ENCODE assay signal across 9 cellular contexts in the genomic region with DNA sequence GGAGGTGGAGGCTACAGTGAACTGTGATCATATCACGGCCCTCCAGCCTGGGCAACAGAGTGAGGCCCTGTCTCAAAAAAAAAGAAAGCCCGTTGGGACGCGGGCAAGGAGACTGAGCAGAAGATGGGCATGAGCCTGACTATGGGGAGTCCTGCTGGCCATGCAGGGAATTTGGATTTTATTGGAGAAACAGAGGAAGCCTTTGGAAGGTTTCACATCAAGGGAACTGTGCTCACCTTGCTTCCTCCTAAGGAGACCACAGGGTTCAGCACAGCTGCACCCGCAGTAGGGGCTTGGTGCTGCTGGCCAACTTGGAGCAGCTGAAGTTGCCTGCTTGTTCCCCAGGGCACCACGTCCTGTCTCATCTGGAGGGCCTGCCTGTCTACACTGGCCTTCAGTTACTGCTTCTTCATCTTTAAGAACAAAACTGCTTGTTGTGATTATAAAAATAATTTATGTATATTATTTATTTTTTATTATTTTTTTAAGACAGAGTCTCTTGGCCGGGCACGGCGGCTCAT. TPM values are rescaled to one million over a fixed set of nuclear protein-coding genes. Genes with fewer than 3 reads are reported as not detected.
DNase-seq lines count a peak whose midpoint lies in the region.
"Had no signal": no experiment of that assay in that cellular context is flagged by ENCODE, and none has a peak within 500 bp of the region (broad histone marks: within the 10 kb centered on the region; RNA-seq: fewer than 3 reads in every experiment).

No MANE protein-coding gene starts in this region.

- H3K36me3 ChIP-seq in HAP-1 (replicated peaks): no peaks in the 10 kb centered on the region

- no peaks in the 10 kb centered on the region for H3K9me3 Mint-ChIP-seq in activated naive CD8-positive, alpha-beta T cell treated with anti-CD3 and anti-CD28 coated beads for 36 hours

- no peak overlapping the region for H3K27ac Mint-ChIP-seq in activated naive CD8-positive, alpha-beta T cell treated with anti-CD3 and anti-CD28 coated beads for 36 hours

- no peaks in the 10 kb centered on the region for H3K27me3 ChIP-seq in HAP-1 (ENCODE audit: low read depth)

- H3K4me1 Mint-ChIP-seq in activated naive CD8-positive, alpha-beta T cell treated with anti-CD3 and anti-CD28 coated beads for 36 hours: peaks cover 8% of the 10 kb centered on the region

- DNase-seq in AG08395 (ENCODE audit: low spot score) (peak; percentile 39), HAP-1 (ENCODE audit: low spot score in 2 of 2) (no peak), myocyte (ENCODE audit: low read depth) (peak; percentile 28), NCI-H1436 (lab: John Stamatoyannopoulos, UW) (no peak), GM19240 (ENCODE audit: insufficient read length, low spot score) (no peak), NCI-H446 (lab: John Stamatoyannopoulos, UW) (no peak)
- DNase-seq in activated naive CD8-positive, alpha-beta T cell treated with anti-CD3 and anti-CD28 coated beads for 36 hours: no peak
- no peak for DNase-seq in NK-92 treated with Interleukin-12 subunit alpha and Interleukin-12 subunit beta, amount 100 ng/mL, for 24 hours (lab: John Stamatoyannopoulos, UW)
- DNase-seq: Kasumi-1 had no signal

- peaks cover 4% of the 10 kb centered on the region for H3K4me1 ChIP-seq in HAP-1

- no peaks in the 10 kb centered on the region for H3K36me3 Mint-ChIP-seq in activated naive CD8-positive, alpha-beta T cell treated with anti-CD3 and anti-CD28 coated beads for 36 hours

- in situ Hi-C loops in HAP-1 (cut with MboI; ENCODE audit: low sequenced_read_pairs): no loop called here

- peak overlapping the region; percentile 79 for H3K4me3 Mint-ChIP-seq in activated naive CD8-positive, alpha-beta T cell treated with anti-CD3 and anti-CD28 coated beads for 36 hours

- no peaks in the 10 kb centered on the region for H3K9me3 ChIP-seq in HAP-1

- no peaks in the 10 kb centered on the region for H3K27me3 Mint-ChIP-seq in activated naive CD8-positive, alpha-beta T cell treated with anti-CD3 and anti-CD28 coated beads for 36 hours

- H3K4me3 ChIP-seq in HAP-1: peak overlapping the region; percentile 54

RNA-seq across cellular contexts. Expression of a gene that starts 1.5 kb away (rescaled TPM):
- 1 to 10 TPM; 5.4 to 6.1 TPM for total RNA-seq in activated naive CD8-positive, alpha-beta T cell treated with anti-CD3 and anti-CD28 coated beads for 36 hours
- total RNA-seq in myocyte: 12.1 and 13.6 TPM in 2 replicates
- polyA plus RNA-seq in myocyte (2012): 17.6 TPM

RNA-seq across cellular contexts. Expression of a gene that starts 4.9 kb away (rescaled TPM):
- 10 to 100 TPM; 36.4 to 37.8 TPM for total RNA-seq in activated naive CD8-positive, alpha-beta T cell treated with anti-CD3 and anti-CD28 coated beads for 36 hours
- 43.1 and 54.9 TPM in 2 replicates for total RNA-seq in myocyte
- polyA plus RNA-seq in myocyte (2012): 28.3 TPM

RNA-seq across cellular contexts. Expression of a gene that starts 40.7 kb away (rescaled TPM):
- 10 to 100 TPM; 21.0 to 25.8 TPM for total RNA-seq in activated naive CD8-positive, alpha-beta T cell treated with anti-CD3 and anti-CD28 coated beads for 36 hours
- 6.8 and 10.8 TPM in 2 replicates for total RNA-seq in myocyte
- polyA plus RNA-seq in myocyte (2012): 68.6 TPM

Comparison
In these comparisons a context has a peak if more than half of its experiments do, and no peak if none do; other contexts are left out.
1. DNase-seq: peak in AG08395 (single experiment) and myocyte (single experiment); none in HAP-1 (0 of 2), activated naive CD8-positive, alpha-beta T cell treated with anti-CD3 and anti-CD28 coated beads for 36 hours (single experiment), NCI-H1436 (single experiment), NK-92 treated with Interleukin-12 subunit alpha and Interleukin-12 subunit beta, amount 100 ng/mL, for 24 hours (single experiment), GM19240 (single experiment) and NCI-H446 (0 of 2).